Comparison of ENCODE assay signal across 8 cellular contexts in the genomic region with DNA sequence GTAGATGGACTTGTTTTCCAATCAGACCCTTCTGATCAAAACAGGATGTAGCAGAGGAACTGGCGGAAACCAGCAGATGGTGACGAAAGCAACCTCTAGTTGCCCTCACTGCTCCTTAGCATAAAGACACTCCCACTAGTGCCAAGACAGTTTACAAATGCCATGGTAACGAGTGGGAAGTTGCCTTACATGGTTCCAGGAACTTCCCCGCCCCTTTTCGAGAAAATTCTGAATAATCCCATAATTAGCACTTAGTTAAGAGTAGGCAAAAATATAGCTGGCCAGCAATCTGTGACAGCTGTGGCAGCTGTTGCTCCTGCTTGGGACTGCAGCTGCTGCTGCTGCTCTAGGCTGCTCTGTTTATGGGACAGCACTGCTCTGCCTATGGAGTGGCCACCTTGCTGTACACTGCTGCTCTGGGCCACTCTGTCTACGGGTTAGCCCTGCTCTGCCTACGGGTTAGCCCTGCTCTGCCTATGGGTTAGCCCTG. TPM values are rescaled to one million over a fixed set of nuclear protein-coding genes. Genes with fewer than 3 reads are reported as not detected.
DNase-seq lines count a peak whose midpoint lies in the region; ATAC-seq, FAIRE-seq and TF ChIP-seq lines count a peak whose summit lies in the region.

No MANE protein-coding gene starts in this region.

- no peak for TF ChIP-seq CTCF in GM23338 (conservative IDR thresholded peaks at IDR 0.05; ENCODE audit: low read depth in 2 of 2)
- TF ChIP-seq CTCF in pancreas (IDR thresholded peaks at IDR 0.05): no peak
- no peak for TF ChIP-seq CTCF in GM13977 (IDR thresholded peaks at IDR 0.05; ENCODE audit: extremely low read depth, insufficient read depth, missing control alignments)
- no peak for TF ChIP-seq CTCF in breast epithelium (IDR thresholded peaks at IDR 0.05)

- no peak for TF ChIP-seq POLR2A in breast epithelium (IDR thresholded peaks at IDR 0.05)

- H3K27ac Mint-ChIP-seq in GM23338: no peak overlapping the region

- intact Hi-C loops in pancreas (cut with DNase I): no loop called here
- intact Hi-C loops in breast epithelium (cut with DNase I; ENCODE audit: low total_unique reads): no loop called here

- no peaks in the 10 kb centered on the region for H4K20me1 ChIP-seq in GM23338 (replicated peaks; ENCODE audit: insufficient read depth)

- H3F3A ChIP-seq in GM23338 (replicated peaks; ENCODE audit: low read depth): no peaks in the 10 kb centered on the region

- H3K27ac ChIP-seq in GM23338 (ENCODE audit: low read depth): no peak overlapping the region
- H3K27ac ChIP-seq in pancreas: no peak overlapping the region
- no peak overlapping the region for H3K27ac ChIP-seq in breast epithelium

- DNase-seq in GM23338 (ENCODE audit: low spot score): no peak
- peak; percentile 66 to 83 for DNase-seq in NOMO-1 (lab: John Stamatoyannopoulos, UW; ENCODE audit: unreplicated experiment in 2 of 2)
- peak; percentile 40 for DNase-seq in activated effector memory CD4-positive, alpha-beta T cell treated with Interleukin-2 at 50 U/mL for 16 hours
- peak in 1 of 6 donors; percentile 21 for DNase-seq in pancreas
- no peak for DNase-seq in GM13977 (ENCODE audit: low spot score)
- no peak for DNase-seq in effector CD8-positive, alpha-beta T cell (lab: John Stamatoyannopoulos, UW)
- DNase-seq in breast epithelium (ENCODE audit: low spot score in 2 of 2): no peak
- no peak for DNase-seq in NCI-H2196 (lab: John Stamatoyannopoulos, UW; ENCODE audit: unreplicated experiment)

- peaks cover 7% of the 10 kb centered on the region for H3K4me1 ChIP-seq in GM23338 (ENCODE audit: insufficient read depth)
- H3K4me1 ChIP-seq in pancreas: peaks cover 0 to 17% (median 0%) of the 10 kb centered on the region in 3 donors
- no peaks in the 10 kb centered on the region for H3K4me1 ChIP-seq in breast epithelium

- 58 to 75% methylated on average over 7 of the region's 7 CpGs for WGBS in pancreas, 2 donors

- no peaks in the 10 kb centered on the region for H3K27me3 Mint-ChIP-seq in GM23338 (ENCODE audit: insufficient read depth, low read depth, poor library complexity)

- H3K4me3 Mint-ChIP-seq in GM23338: no peak overlapping the region

- H3K9me2 ChIP-seq in GM23338 (ENCODE audit: insufficient read depth): peaks cover 10% of the 10 kb centered on the region

- H3K4me3 ChIP-seq in GM23338: no peak overlapping the region
- H3K4me3 ChIP-seq in pancreas: no peak overlapping the region
- H3K4me3 ChIP-seq in breast epithelium: no peak overlapping the region

- H3K79me2 ChIP-seq in GM23338 (replicated peaks; ENCODE audit: insufficient read depth): no peaks in the 10 kb centered on the region

- in situ Hi-C loops in GM13977 (cut with MboI; ENCODE audit: low pct_unique_long_range_greater_than_20kb, low sequenced_read_pairs, unreplicated experiment): no loop called here

- H3K36me3 ChIP-seq in GM23338 (ENCODE audit: insufficient read depth): no peaks in the 10 kb centered on the region
- H3K36me3 ChIP-seq in pancreas: no peaks in the 10 kb centered on the region
- H3K36me3 ChIP-seq in breast epithelium: no peaks in the 10 kb centered on the region

- no peaks in the 10 kb centered on the region for H3K9me3 ChIP-seq in pancreas
- H3K9me3 ChIP-seq in breast epithelium: no peaks in the 10 kb centered on the region

- H3K36me3 Mint-ChIP-seq in GM23338 (ENCODE audit: low read depth): no peaks in the 10 kb centered on the region

- H3K4me1 Mint-ChIP-seq in GM23338: peaks cover 17% of the 10 kb centered on the region

- no peaks in the 10 kb centered on the region; the same call in 2 of the 3 replicates for H3K9me3 Mint-ChIP-seq in GM23338

- H2AFZ ChIP-seq in GM23338: no peak overlapping the region

- ATAC-seq in GM23338: peak; percentile 72
- peak in 3 of 4 donors; percentile 46 to 71 (median 50) for ATAC-seq in pancreas

- FAIRE-seq in pancreas (lab: Jason Lieb, UNC): no peak

- H3K4me2 ChIP-seq in GM23338: no peak overlapping the region

- H3K27me3 ChIP-seq in GM23338 (ENCODE audit: insufficient read depth) (no peaks in the 10 kb centered on the region), pancreas (no peaks in the 10 kb centered on the region), breast epithelium (no peaks in the 10 kb centered on the region)

TF ChIP-seq in GM23338, 12 proteins besides CTCF, POLR2A, EP300 and RAD21:
- TF ChIP-seq NANOG (IDR thresholded peaks at IDR 0.05; ENCODE audit: borderline replicate concordance) (no peak), JUNB (IDR thresholded peaks at IDR 0.05; ENCODE audit: unreplicated experiment) (no peak), EZH2 (IDR thresholded peaks at IDR 0.05; ENCODE audit: low read depth, unreplicated experiment) (no peak), ZNF462 (CRISPR knock-in tag; IDR thresholded peaks at IDR 0.05) (no peak)
TF ChIP-seq in GM23338: peak in this region for 0.

RNA-seq across cellular contexts. Expression of gene SORL1, which starts 33.4 kb away (rescaled TPM):
- 78.3 and 78.8 TPM in 2 replicates for total RNA-seq in GM23338 (2014; rRNA removed; shearing (Covaris generic))
- polyA plus RNA-seq in GM23338 (2016; fragmentation: Nextera tagmentation; extraction: Ambion mirVana): 20.1 and 23.0 TPM in 2 replicates
- total RNA-seq in pancreas: 10 to 100 TPM; 11.2 to 47.5 (median 16.5) TPM
- polyA plus RNA-seq in pancreas: 10 to 100 TPM in 1 of 2 donors, 1 to 10 TPM in 1; 2.7 to 10.9 TPM
- 10 to 100 TPM in 2 of 3 donors, 1 to 10 TPM in 1; 3.5 to 64.0 (median 50.8) TPM for total RNA-seq in breast epithelium

Comparison
In these comparisons a context has a peak if more than half of its experiments do, and no peak if none do; other contexts are left out.
1. DNase-seq: peak in NOMO-1 (2 of 2) and activated effector memory CD4-positive, alpha-beta T cell treated with Interleukin-2 at 50 U/mL for 16 hours (single experiment); none in GM23338 (single experiment), GM13977 (single experiment), effector CD8-positive, alpha-beta T cell (single experiment), breast epithelium (0 of 2) and NCI-H2196 (single experiment).